ENCODE assay signal across 16 cellular contexts in the genomic region with DNA sequence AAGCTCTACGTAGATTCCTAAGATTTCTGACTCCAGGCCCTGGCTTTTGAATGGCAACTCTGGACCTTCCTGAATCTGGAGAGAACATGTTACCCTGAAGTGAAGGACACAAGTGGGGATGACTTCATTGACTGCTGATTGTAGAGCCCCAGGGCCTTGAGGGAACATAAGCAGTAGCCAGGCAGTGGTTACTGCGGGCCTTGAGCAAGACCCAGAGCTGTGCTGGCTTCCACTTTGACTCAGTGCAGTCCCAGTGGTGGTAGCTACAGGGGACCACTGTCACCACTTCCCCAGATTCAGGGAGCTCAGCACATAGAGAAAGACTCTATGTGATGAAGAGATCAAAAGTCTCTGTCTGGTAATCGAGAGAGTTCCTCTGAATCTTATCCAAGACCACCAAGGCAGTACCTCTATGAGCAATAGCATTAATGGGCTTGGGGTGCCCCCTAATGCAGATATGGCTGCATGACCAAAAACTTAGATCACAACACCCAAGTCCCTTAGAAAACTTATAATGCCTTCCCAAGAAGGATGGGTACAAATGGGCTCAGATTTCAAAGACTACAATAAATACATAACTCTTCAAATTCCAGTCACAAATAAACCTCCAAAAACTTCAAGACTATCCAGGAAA.
DNase-seq lines count a peak whose midpoint lies in the region; ATAC-seq and TF ChIP-seq lines count a peak whose summit lies in the region.
"Had no signal": no experiment of that assay in that cellular context is flagged by ENCODE, and none has a peak within 500 bp of the region (broad histone marks: within the 10 kb centered on the region; RNA-seq: fewer than 3 reads in every experiment).

No MANE protein-coding gene starts in this region.

- no peak overlapping the region for H3K27ac Mint-ChIP-seq in chondrocyte (ENCODE audit: unreplicated experiment)
- H3K27ac Mint-ChIP-seq in T-cell: no peak overlapping the region
- H3K27ac Mint-ChIP-seq: B cell; dendritic cell treated with granulocyte-macrophage colony-stimulating factor and Interleukin-4, amounts not matched to agents 40 ng/mL and 50 ng/mL, for 4 days had no signal

- in situ Hi-C loops in brain microvascular endothelial cell (cut with HindIII; ENCODE audit: low pct_ligation_motif_present, low sequenced_read_pairs): no loop called here

- H3K36me3 Mint-ChIP-seq in chondrocyte (ENCODE audit: low read depth) (no peaks in the 10 kb centered on the region), T-cell (no peaks in the 10 kb centered on the region)

- H3K4me3 Mint-ChIP-seq in chondrocyte (ENCODE audit: unreplicated experiment): no peak overlapping the region
- H3K4me3 Mint-ChIP-seq in T-cell: no peak overlapping the region
- H3K4me3 Mint-ChIP-seq: B cell; dendritic cell treated with granulocyte-macrophage colony-stimulating factor and Interleukin-4, amounts not matched to agents 40 ng/mL and 50 ng/mL, for 4 days had no signal

- TF ChIP-seq CTCF in GM06990 (IDR thresholded peaks at IDR 0.05; ENCODE audit: insufficient read depth, low read length, poor library complexity, severe bottlenecking): peak; percentile 13
- TF ChIP-seq CTCF in chondrocyte (IDR thresholded peaks at IDR 0.05): peak; percentile 66
- TF ChIP-seq CTCF in brain microvascular endothelial cell (IDR thresholded peaks at IDR 0.05; ENCODE audit: low read depth, low read length, missing control alignments): no peak

- no peaks in the 10 kb centered on the region for H3K4me1 Mint-ChIP-seq in chondrocyte (ENCODE audit: low read depth)
- no peaks in the 10 kb centered on the region for H3K4me1 Mint-ChIP-seq in T-cell
- H3K4me1 Mint-ChIP-seq: B cell had no signal

- H3K9me3 Mint-ChIP-seq in chondrocyte (ENCODE audit: low read depth) (no peaks in the 10 kb centered on the region), T-cell (peaks cover 14 to 27% (median 22%) of the 10 kb centered on the region in 3 donors)

- H3K27ac ChIP-seq in brain microvascular endothelial cell: no peak overlapping the region
- H3K27ac ChIP-seq: ovary had no signal

- POLR2A ChIA-PET in T-cell (lab: Charles Lee): no interaction called here

- H3K36me3 ChIP-seq in GM06990 (ENCODE audit: control insufficient read depth, insufficient read depth, low read length): no peaks in the 10 kb centered on the region
- H3K36me3 ChIP-seq in brain microvascular endothelial cell (replicated peaks): no peaks in the 10 kb centered on the region
- H3K36me3 ChIP-seq: ovary had no signal

- H3K4me3 ChIP-seq in GM06990 (replicated peaks; ENCODE audit: low read depth, low read length) (no peak overlapping the region), brain microvascular endothelial cell (ENCODE audit: low read depth, low read length) (no peak overlapping the region)
- H3K4me3 ChIP-seq: ovary had no signal

- H3K27me3 Mint-ChIP-seq in chondrocyte (ENCODE audit: low read depth) (no peaks in the 10 kb centered on the region), T-cell (no peaks in the 10 kb centered on the region)
- H3K27me3 Mint-ChIP-seq: B cell; dendritic cell treated with granulocyte-macrophage colony-stimulating factor and Interleukin-4, amounts not matched to agents 40 ng/mL and 50 ng/mL, for 4 days had no signal

- CTCF ChIA-PET in T-cell (lab: Charles Lee): no interaction called here

- ATAC-seq in GM19023 (IDR thresholded peaks at IDR 0.05; ENCODE audit: unreplicated experiment) (peak; percentile 67), HG03469 (IDR thresholded peaks at IDR 0.05; ENCODE audit: unreplicated experiment) (peak; percentile 45), HG02759 (IDR thresholded peaks at IDR 0.05; ENCODE audit: unreplicated experiment) (no peak), T-cell (replicated peaks in 1 of 4) (no peak)

- H3K27me3 ChIP-seq in GM06990 (replicated peaks; ENCODE audit: control insufficient read depth, insufficient read depth, low read length): no peaks in the 10 kb centered on the region
- no peaks in the 10 kb centered on the region for H3K27me3 ChIP-seq in brain microvascular endothelial cell (replicated peaks)
- H3K27me3 ChIP-seq: ovary had no signal

- DNase-seq in GM06990 (ENCODE audit: extremely low read depth, insufficient read length): no peak
- DNase-seq in chondrocyte (ENCODE audit: low spot score): no peak
- DNase-seq in kidney tubule cell (ENCODE audit: low spot score): no peak
- DNase-seq in brain microvascular endothelial cell: no peak
- DNase-seq in T-cell: no peak
- DNase-seq: DMS79 treated with DMSO at 0.1 percent for 48 hours; Karpas-422; midbrain; NCI-H187; NK-92 treated with Interleukin-12 subunit alpha and Interleukin-12 subunit beta, amount 100 ng/mL, for 24 hours; ovary had no signal

Comparison
In these comparisons a context has a peak if more than half of its experiments do, and no peak if none do; other contexts are left out.
1. ATAC-seq: peak in GM19023 (single experiment) and HG03469 (single experiment); none in HG02759 (single experiment) and T-cell (0 of 4).